In genomic region chr4:4859010-4859798, GRCh38 we compare ENCODE assay signal across 8 cellular contexts. TPM values are rescaled to one million over a fixed set of nuclear protein-coding genes. Genes with fewer than 3 reads are reported as not detected.
A peak's percentile ranks its signal among the peaks of the same experiment; 100 is the strongest.
DNase-seq lines count a peak whose midpoint lies in the region; ATAC-seq, FAIRE-seq and TF ChIP-seq lines count a peak whose summit lies in the region.

TSS of gene MSX1 (plus strand) at chr4:4859665. CDS start at chr4:4859900, 235 bp downstream.

- DNase-seq in AML-193 (lab: John Stamatoyannopoulos, UW): peak; percentile 66 to 68
- DNase-seq in GM18507 (ENCODE audit: extremely low spot score, insufficient read length, low read depth): peak; percentile 57
- DNase-seq in NCI-H2171 (lab: John Stamatoyannopoulos, UW): peak; percentile 73
- DNase-seq in activated T-cell treated with anti-CD3 and anti-CD28 coated beads for 48 hours (ENCODE audit: low read depth): peak; percentile 52
- DNase-seq in fibroblast of the conjunctiva (ENCODE audit: low read depth): peak; percentile 43
- no peak for DNase-seq in naive B cell
- peak; percentile 91 to 94 for DNase-seq in suprapubic skin (ENCODE audit: low spot score in 2 of 2)

- peaks cover 0 to 21% of the 10 kb centered on the region in 2 donors for H3K36me3 Mint-ChIP-seq in naive B cell

- peak within 1 kb of the TSS in 5 of 6 donors; percentile 76 to 94 (median 90) for H3K27ac Mint-ChIP-seq in naive B cell

- H3K4me1 Mint-ChIP-seq in naive B cell: peaks cover 26 to 45% (median 38%) of the 10 kb centered on the region in 3 donors

- H3K4me3 Mint-ChIP-seq in naive B cell: peak within 1 kb of the TSS; percentile 80 to 94 (median 88)

- peak within 1 kb of the TSS; percentile 85 for H3K27ac ChIP-seq in suprapubic skin

- TF ChIP-seq CTCF in suprapubic skin (IDR thresholded peaks at IDR 0.05): no peak

- no peak for TF ChIP-seq EP300 in suprapubic skin (IDR thresholded peaks at IDR 0.05)

- no peak for FAIRE-seq in GM18507 (lab: Jason Lieb, UNC)

- H3K9me3 ChIP-seq in suprapubic skin: no peaks in the 10 kb centered on the region

- WGBS in suprapubic skin: 6% methylated on average over 16 of the region's 49 CpGs

- peaks cover 68% of the 10 kb centered on the region for H3K4me1 ChIP-seq in suprapubic skin

- peaks cover 98% of the 10 kb centered on the region for H3K27me3 ChIP-seq in suprapubic skin

- peaks cover 8% of the 10 kb centered on the region for H3K36me3 ChIP-seq in suprapubic skin

- ATAC-seq in HG02885 (IDR thresholded peaks at IDR 0.05; ENCODE audit: poor library complexity, unreplicated experiment) (peak; percentile 96), naive B cell (ENCODE audit: low read depth in 2 of 2) (peak; percentile 59 to 66)

- H3K27me3 Mint-ChIP-seq in naive B cell: peaks cover 57 to 78% (median 61%) of the 10 kb centered on the region in 3 donors

- peaks cover 4 to 49% (median 18%) of the 10 kb centered on the region in 7 donors for H3K9me3 Mint-ChIP-seq in naive B cell

- TF ChIP-seq POLR2A in suprapubic skin (IDR thresholded peaks at IDR 0.05): peak; percentile 50 to 94

- H3K4me3 ChIP-seq in suprapubic skin: peak within 1 kb of the TSS; percentile 70

RNA-seq across cellular contexts. Expression of gene MSX1, which starts in this region (rescaled TPM):
- polyA plus RNA-seq in naive B cell (ENCODE audit: low read depth in 6 of 6): not detected
- total RNA-seq in suprapubic skin: 1 to 10 TPM; 2.0 to 7.2 (median 4.9) TPM

Comparison
In these comparisons a context has a peak if more than half of its experiments do, and no peak if none do; other contexts are left out.
1. Peak in ATAC-seq in naive B cell; RNA of the gene not detected or under 1 TPM.